Comparison of ENCODE assay signal across 9 cellular contexts in the genomic region with DNA sequence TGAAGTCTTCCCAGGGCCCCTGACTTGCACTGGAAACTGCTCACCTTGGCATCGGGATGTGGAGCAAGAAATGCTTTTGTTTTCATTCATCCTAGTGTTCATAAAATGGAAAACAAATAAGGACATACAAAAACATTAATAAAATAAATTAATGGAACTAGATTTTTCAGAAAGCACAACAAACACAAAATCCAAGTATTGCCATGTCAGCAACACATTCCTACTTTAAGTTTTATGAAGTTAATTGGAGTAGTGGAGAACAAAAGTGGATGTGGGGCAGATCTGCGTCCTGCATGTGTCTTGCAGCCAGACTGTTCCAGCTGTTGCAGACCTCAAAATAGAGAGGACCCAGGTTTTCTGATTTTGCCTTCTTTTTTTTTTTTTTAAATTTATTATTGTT. TPM values are rescaled to one million over a fixed set of nuclear protein-coding genes. Genes with fewer than 3 reads are reported as not detected.
A peak's percentile ranks its signal among the peaks of the same experiment; 100 is the strongest.
DNase-seq lines count a peak whose midpoint lies in the region; ATAC-seq, FAIRE-seq and TF ChIP-seq lines count a peak whose summit lies in the region.
"Had no signal": no experiment of that assay in that cellular context is flagged by ENCODE, and none has a peak within 500 bp of the region (broad histone marks: within the 10 kb centered on the region; RNA-seq: fewer than 3 reads in every experiment).

No MANE protein-coding gene starts in this region.

- TF ChIP-seq RAD21 in HepG2 (CRISPR knock-in tag; IDR thresholded peaks at IDR 0.05) = no peak

- POLR2A ChIA-PET in HepG2 (lab: Yijun Ruan, JAX) = interaction anchor here (0.8 kb wide), 1 partner anchor 33 kb away, joined by 6 read pairs; the partner anchor contains the start of gene PRMT2

- intact Hi-C loops in HepG2 (cut with micrococcal nuclease; ENCODE audit: unreplicated experiment) = no loop called here
- intact Hi-C loops in right lobe of liver (cut with DNase I) = no loop called here
- intact Hi-C loops in vagina (cut with DNase I) = no loop called here

- WGBS in HepG2 (ENCODE audit: low lambda C conversion rate) = 59% methylated on average over 2 of the region's 2 CpGs
- WGBS in right lobe of liver (ENCODE audit: insufficient coverage, low coverage, low lambda C conversion rate, missing lambda C conversion rate) = 64% methylated on average over 2 of the region's 2 CpGs

- H3K9me3 ChIP-seq in HepG2 (ENCODE audit: low read length) (no peaks in the 10 kb centered on the region), right lobe of liver (no peaks in the 10 kb centered on the region), adipocyte (ENCODE audit: control insufficient read depth, low read length) (no peaks in the 10 kb centered on the region), iPS-20b (ENCODE audit: insufficient read depth, low read depth, low read length) (no peaks in the 10 kb centered on the region), vagina (no peaks in the 10 kb centered on the region)

- CTCF ChIA-PET in HepG2 (lab: Yijun Ruan, JAX; ENCODE audit: low intra/inter-chr PET ratio, low total read pairs) = no interaction called here

- TF ChIP-seq EP300 in HepG2 (IDR thresholded peaks at IDR 0.05; ENCODE audit: low read depth in 2 of 2, low read length in 2 of 2) = no peak
- TF ChIP-seq EP300 in HepG2 (CRISPR knock-in tag; IDR thresholded peaks at IDR 0.05; ENCODE audit: borderline replicate concordance) = no peak

- H3K4me2 ChIP-seq in HepG2 (ENCODE audit: low read depth, low read length) = peak overlapping the region; percentile 95

- no peak overlapping the region for H2AFZ ChIP-seq in HepG2 (ENCODE audit: low read length)

- H4K20me1 ChIP-seq in HepG2 (ENCODE audit: insufficient read depth, low read length) = no peaks in the 10 kb centered on the region

- H3K4me3 ChIP-seq in HepG2 (replicated peaks in 1 of 3; ENCODE audit: insufficient read depth in 1 of 3, low read depth in 2 of 3, low read length in 3 of 3) (peak overlapping the region; percentile 1 to 87 (median 81); a peak in 5 of 6 replicates), right lobe of liver (no peak overlapping the region), adipocyte (ENCODE audit: low read length) (peak overlapping the region; percentile 83), iPS-20b (ENCODE audit: low read length) (peak overlapping the region; percentile 87), vagina (peak overlapping the region; percentile 45 to 47)

- no peaks in the 10 kb centered on the region for H3K79me2 ChIP-seq in HepG2 (ENCODE audit: insufficient read depth, low read length)

- TF ChIP-seq POLR2A in HepG2 (IDR thresholded peaks at IDR 0.05; ENCODE audit: insufficient read depth in 1 of 2, low read depth in 2 of 2, low read length in 2 of 2) = no peak
- TF ChIP-seq POLR2A in right lobe of liver (IDR thresholded peaks at IDR 0.05) = no peak
- no peak for TF ChIP-seq POLR2A in vagina (IDR thresholded peaks at IDR 0.05)

- ATAC-seq in HepG2 (no peak), right lobe of liver (no peak), HG02870 (IDR thresholded peaks at IDR 0.05; ENCODE audit: unreplicated experiment) (no peak)

- H3K4me1 ChIP-seq in HepG2 (ENCODE audit: insufficient read depth, low read length) = peaks cover 5% of the 10 kb centered on the region
- H3K4me1 ChIP-seq in right lobe of liver = peaks cover 0 to 9% (median 0%) of the 10 kb centered on the region in 4 donors
- peaks cover 4% of the 10 kb centered on the region for H3K4me1 ChIP-seq in adipocyte (ENCODE audit: control insufficient read depth, insufficient read depth, low read length)
- H3K4me1 ChIP-seq in iPS-20b (ENCODE audit: insufficient read depth, low read length) = no peaks in the 10 kb centered on the region; the same call in 1 of the 2 replicates
- peaks cover 17% of the 10 kb centered on the region for H3K4me1 ChIP-seq in vagina

- TF ChIP-seq CTCF in HepG2 (CRISPR knock-in tag; IDR thresholded peaks at IDR 0.05) (no peak), right lobe of liver (IDR thresholded peaks at IDR 0.05) (no peak), vagina (IDR thresholded peaks at IDR 0.05) (no peak)

- no peaks in the 10 kb centered on the region; a peak in 2 of 5 replicates for H3K27me3 ChIP-seq in HepG2 (ENCODE audit: control insufficient read depth in 1 of 2, insufficient read depth in 2 of 2, low read length in 2 of 2)
- H3K27me3 ChIP-seq in right lobe of liver = peaks cover 0 to 12% of the 10 kb centered on the region in 2 donors
- peaks cover 15% of the 10 kb centered on the region for H3K27me3 ChIP-seq in adipocyte (replicated peaks; ENCODE audit: control insufficient read depth, insufficient read depth, low read length)
- H3K27me3 ChIP-seq in iPS-20b (ENCODE audit: insufficient read depth, low read length) = peaks cover 31% of the 10 kb centered on the region
- no peaks in the 10 kb centered on the region for H3K27me3 ChIP-seq in vagina

- H3K36me3 ChIP-seq in HepG2 (replicated peaks in 1 of 2; ENCODE audit: control insufficient read depth in 1 of 2, insufficient read depth in 2 of 2, low read length in 2 of 2) = peaks cover 4 to 6% of the 10 kb centered on the region in 2 experiments; a peak in 3 of 5 replicates
- no peaks in the 10 kb centered on the region for H3K36me3 ChIP-seq in right lobe of liver
- H3K36me3 ChIP-seq in adipocyte (ENCODE audit: control insufficient read depth, insufficient read depth, low read length, severe bottlenecking) = peaks cover 19% of the 10 kb centered on the region
- no peaks in the 10 kb centered on the region for H3K36me3 ChIP-seq in iPS-20b (ENCODE audit: insufficient read depth, low read depth, low read length)
- peaks cover 0 to 7% of the 10 kb centered on the region in 2 donors for H3K36me3 ChIP-seq in vagina

- H3K27ac ChIP-seq in HepG2 (ENCODE audit: extremely low read length, insufficient read depth, low read length) (no peak overlapping the region), right lobe of liver (no peak overlapping the region), iPS-20b (ENCODE audit: low read length) (no peak overlapping the region), vagina (no peak overlapping the region)

- H3K9ac ChIP-seq in HepG2 (ENCODE audit: insufficient read depth, low read depth, low read length) = peak overlapping the region; percentile 69; the same call in 1 of the 2 replicates
- H3K9ac ChIP-seq in adipocyte (ENCODE audit: low read length) = peak overlapping the region; percentile 69
- H3K9ac ChIP-seq in iPS-20b (ENCODE audit: low read depth, low read length) = no peak overlapping the region; the same call in 1 of the 2 replicates

- DNase-seq in HepG2 (ENCODE audit: low spot score) = no peak
- DNase-seq in right lobe of liver = no peak
- DNase-seq in adipocyte (ENCODE audit: low read depth) = no peak
- DNase-seq in vagina (ENCODE audit: extremely low spot score in 2 of 2) = no peak
- no peak for DNase-seq in GF-D8 (lab: John Stamatoyannopoulos, UW)
- DNase-seq in middle frontal gyrus (ENCODE audit: extremely low spot score, low spot score) = no peak
- DNase-seq: cortex of kidney had no signal

- FAIRE-seq in HepG2 (lab: Jason Lieb, UNC) = no peak

- BruUV-seq in HepG2 (replicated peaks; lab: Mats Ljungman, UMichigan) = TSS peak; percentile 44

- in situ Hi-C loops in HepG2 (cut with HindIII; ENCODE audit: extremely low pct_ligation_motif_present, low pct_unique_long_range_greater_than_20kb) = no loop called here

TF ChIP-seq in HepG2, 621 proteins besides CTCF, POLR2A, EP300 and RAD21 (continues in another document):
- TF ChIP-seq ZNF629 (CRISPR knock-in tag; conservative IDR thresholded peaks at IDR 0.05) (no peak), THAP11 (CRISPR knock-in tag; IDR thresholded peaks at IDR 0.05) (no peak), ZMAT3 (CRISPR knock-in tag; conservative IDR thresholded peaks at IDR 0.05) (no peak), PPARG (CRISPR knock-in tag; conservative IDR thresholded peaks at IDR 0.05) (no peak), PITX1 (CRISPR knock-in tag; IDR thresholded peaks at IDR 0.05) (no peak), CC2D1A (CRISPR knock-in tag; IDR thresholded peaks at IDR 0.05) (no peak)
- TF ChIP-seq, protein P1, sequence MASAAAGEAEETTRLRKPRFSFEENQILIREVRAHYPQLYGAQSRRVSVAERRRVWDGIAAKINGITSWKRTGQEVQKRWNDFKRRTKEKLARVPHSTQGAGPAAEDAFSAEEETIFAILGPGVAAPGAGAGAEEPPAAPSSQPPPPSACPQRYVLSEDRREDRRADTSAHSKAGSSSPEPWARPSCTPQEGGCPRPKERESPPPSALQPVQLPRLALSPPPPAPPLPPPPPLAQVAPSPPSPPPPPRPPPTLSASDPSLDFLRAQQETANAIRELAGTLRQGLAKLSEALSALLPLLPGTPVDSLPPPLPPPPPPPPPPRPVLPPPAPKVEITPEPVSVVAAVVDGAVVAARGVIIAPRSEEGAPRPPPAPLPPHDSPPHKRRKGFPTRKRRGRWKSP (CRISPR knock-in tag; IDR thresholded peaks at IDR 0.05) = no peak
- TF ChIP-seq, protein P2, sequence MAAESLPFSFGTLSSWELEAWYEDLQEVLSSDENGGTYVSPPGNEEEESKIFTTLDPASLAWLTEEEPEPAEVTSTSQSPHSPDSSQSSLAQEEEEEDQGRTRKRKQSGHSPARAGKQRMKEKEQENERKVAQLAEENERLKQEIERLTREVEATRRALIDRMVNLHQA (CRISPR knock-in tag; IDR thresholded peaks at IDR 0.05) = no peak

RNA-seq across cellular contexts. Expression of gene PRMT2, which starts 32.9 kb away (rescaled TPM):
- total RNA-seq in HepG2 (2016; rRNA removed; fragmentation: Illumina TruSeq; extraction: Trizol) (54.4 and 63.3 TPM in 2 replicates), right lobe of liver (10 to 100 TPM; 12.4 to 28.0 (median 19.6) TPM), vagina (78.1 TPM)
- 77.4 and 86.8 TPM in 2 replicates for total RNA-seq in HepG2 (2016; cell fraction: cytosol; rRNA removed; fragmentation: Illumina TruSeq; extraction: Trizol; ENCODE audit: low read depth)
- total RNA-seq in HepG2 (2016; cell fraction: insoluble cytoplasmic fraction; rRNA removed; fragmentation: Illumina TruSeq; extraction: Trizol) = 53.4 and 57.4 TPM in 2 replicates
- total RNA-seq in HepG2 (2016; cell fraction: membrane; rRNA removed; fragmentation: Illumina TruSeq; extraction: Trizol) = 107 and 119 TPM in 2 replicates
- total RNA-seq in HepG2 (2016; cell fraction: nucleus; rRNA removed; fragmentation: Illumina TruSeq; extraction: Trizol) = 30.5 and 39.1 TPM in 2 replicates
- 75.9 and 78.8 TPM in 2 replicates for polyA plus RNA-seq in HepG2 (2011; rRNA removed)
- 94.5 and 113 TPM in 2 replicates for polyA plus RNA-seq in HepG2 (2011; cell fraction: cytosol; rRNA removed)
- 103 and 105 TPM in 2 replicates for polyA plus RNA-seq in HepG2 (2011; cell fraction: nucleus; rRNA removed)
- 35.7 and 48.7 TPM in 2 replicates for polyA plus RNA-seq in HepG2 (2012)
- polyA plus RNA-seq in HepG2 (2016; cell fraction: cytosol; fragmentation: Illumina TruSeq; extraction: Trizol; ENCODE audit: low read depth) = 112 and 134 TPM in 2 replicates
- polyA plus RNA-seq in HepG2 (2016; cell fraction: insoluble cytoplasmic fraction; fragmentation: Illumina TruSeq; extraction: Trizol; ENCODE audit: low read depth) = 63.9 and 73.9 TPM in 2 replicates
- 114 and 126 TPM in 2 replicates for polyA plus RNA-seq in HepG2 (2016; cell fraction: membrane; fragmentation: Illumina TruSeq; extraction: Trizol; ENCODE audit: low read depth)
- 61.2 and 66.3 TPM in 2 replicates for polyA plus RNA-seq in HepG2 (2016; cell fraction: nucleus; fragmentation: Illumina TruSeq; extraction: Trizol; ENCODE audit: insufficient read depth, low read depth)
- 63.7 and 112 TPM in 2 replicates for polyA minus RNA-seq in HepG2 (2011; rRNA and poly(A)+ RNA removed; ENCODE audit: low replicate concordance)
- polyA minus RNA-seq in HepG2 (2011; cell fraction: cytosol; rRNA and poly(A)+ RNA removed) = 25.9 and 26.0 TPM in 2 replicates
- 50.1 and 53.1 TPM in 2 replicates for polyA minus RNA-seq in HepG2 (2011; cell fraction: nucleus; rRNA and poly(A)+ RNA removed)

Comparison
In these comparisons a context has a peak if more than half of its experiments do, and no peak if none do; other contexts are left out.
1. H3K4me3 ChIP-seq: peak in HepG2 (3 of 3), adipocyte (single experiment), iPS-20b (single experiment) and vagina (2 of 2); none in right lobe of liver (0 of 3).